ENCODE assay signal across 1 cellular context in the genomic region with DNA sequence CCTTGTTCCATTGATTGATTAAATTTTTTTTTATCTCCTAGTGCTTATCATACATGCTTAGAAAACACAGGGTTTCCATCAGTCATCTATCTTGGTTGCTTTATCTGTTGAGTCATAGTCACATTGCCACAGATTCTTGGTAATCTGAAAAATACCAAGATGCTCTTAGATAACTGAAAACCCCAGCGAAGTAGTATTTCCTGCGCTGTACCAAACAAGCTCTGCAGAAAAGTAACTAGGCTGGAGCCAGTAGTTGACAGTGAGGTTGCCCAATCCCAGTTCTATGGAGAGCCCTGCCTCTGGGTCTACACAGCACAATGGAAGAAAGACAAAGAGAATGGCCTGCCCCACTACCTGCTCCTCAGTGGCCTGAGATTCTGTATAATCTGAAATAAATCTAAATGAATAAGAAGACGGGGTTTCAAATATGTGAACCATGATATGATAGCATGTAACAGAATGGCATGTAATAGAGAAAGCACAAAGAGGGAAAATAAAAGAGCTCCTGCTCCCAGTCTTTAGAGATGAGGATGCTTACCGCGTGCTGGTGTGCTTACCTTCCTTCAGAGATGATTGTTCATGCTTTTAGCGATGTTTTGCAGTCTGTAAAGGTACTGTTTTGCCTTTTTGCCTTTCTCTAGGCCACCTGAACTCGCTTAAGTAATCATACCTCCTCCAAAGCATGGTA.
TF ChIP-seq lines count a peak whose summit lies in the region.

No MANE protein-coding gene starts in this region.

TF ChIP-seq in K562, 482 proteins besides CTCF, POLR2A, EP300 and RAD21 (continued from another document and continues in another):
- TF ChIP-seq, protein P1, sequence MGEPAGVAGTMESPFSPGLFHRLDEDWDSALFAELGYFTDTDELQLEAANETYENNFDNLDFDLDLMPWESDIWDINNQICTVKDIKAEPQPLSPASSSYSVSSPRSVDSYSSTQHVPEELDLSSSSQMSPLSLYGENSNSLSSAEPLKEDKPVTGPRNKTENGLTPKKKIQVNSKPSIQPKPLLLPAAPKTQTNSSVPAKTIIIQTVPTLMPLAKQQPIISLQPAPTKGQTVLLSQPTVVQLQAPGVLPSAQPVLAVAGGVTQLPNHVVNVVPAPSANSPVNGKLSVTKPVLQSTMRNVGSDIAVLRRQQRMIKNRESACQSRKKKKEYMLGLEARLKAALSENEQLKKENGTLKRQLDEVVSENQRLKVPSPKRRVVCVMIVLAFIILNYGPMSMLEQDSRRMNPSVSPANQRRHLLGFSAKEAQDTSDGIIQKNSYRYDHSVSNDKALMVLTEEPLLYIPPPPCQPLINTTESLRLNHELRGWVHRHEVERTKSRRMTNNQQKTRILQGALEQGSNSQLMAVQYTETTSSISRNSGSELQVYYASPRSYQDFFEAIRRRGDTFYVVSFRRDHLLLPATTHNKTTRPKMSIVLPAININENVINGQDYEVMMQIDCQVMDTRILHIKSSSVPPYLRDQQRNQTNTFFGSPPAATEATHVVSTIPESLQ (CRISPR knock-in tag; IDR thresholded peaks at IDR 0.05), result 0 out of 2 replicates have a peak, but pooled peaks have one; percentile 63
- no peak for TF ChIP-seq ZNF589 (CRISPR knock-in tag; IDR thresholded peaks at IDR 0.05; ENCODE audit: low read depth)
- TF ChIP-seq ZSCAN29 (IDR thresholded peaks at IDR 0.05), result no peak
- TF ChIP-seq, protein P2, sequence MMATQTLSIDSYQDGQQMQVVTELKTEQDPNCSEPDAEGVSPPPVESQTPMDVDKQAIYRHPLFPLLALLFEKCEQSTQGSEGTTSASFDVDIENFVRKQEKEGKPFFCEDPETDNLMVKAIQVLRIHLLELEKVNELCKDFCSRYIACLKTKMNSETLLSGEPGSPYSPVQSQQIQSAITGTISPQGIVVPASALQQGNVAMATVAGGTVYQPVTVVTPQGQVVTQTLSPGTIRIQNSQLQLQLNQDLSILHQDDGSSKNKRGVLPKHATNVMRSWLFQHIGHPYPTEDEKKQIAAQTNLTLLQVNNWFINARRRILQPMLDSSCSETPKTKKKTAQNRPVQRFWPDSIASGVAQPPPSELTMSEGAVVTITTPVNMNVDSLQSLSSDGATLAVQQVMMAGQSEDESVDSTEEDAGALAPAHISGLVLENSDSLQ (IDR thresholded peaks at IDR 0.05), result peak; percentile 45; the same call in 1 of the 2 replicates
- no peak for TF ChIP-seq PCBP1 (IDR thresholded peaks at IDR 0.05; ENCODE audit: low read depth, low read length, poor library complexity, severe bottlenecking)
- TF ChIP-seq, protein P3, sequence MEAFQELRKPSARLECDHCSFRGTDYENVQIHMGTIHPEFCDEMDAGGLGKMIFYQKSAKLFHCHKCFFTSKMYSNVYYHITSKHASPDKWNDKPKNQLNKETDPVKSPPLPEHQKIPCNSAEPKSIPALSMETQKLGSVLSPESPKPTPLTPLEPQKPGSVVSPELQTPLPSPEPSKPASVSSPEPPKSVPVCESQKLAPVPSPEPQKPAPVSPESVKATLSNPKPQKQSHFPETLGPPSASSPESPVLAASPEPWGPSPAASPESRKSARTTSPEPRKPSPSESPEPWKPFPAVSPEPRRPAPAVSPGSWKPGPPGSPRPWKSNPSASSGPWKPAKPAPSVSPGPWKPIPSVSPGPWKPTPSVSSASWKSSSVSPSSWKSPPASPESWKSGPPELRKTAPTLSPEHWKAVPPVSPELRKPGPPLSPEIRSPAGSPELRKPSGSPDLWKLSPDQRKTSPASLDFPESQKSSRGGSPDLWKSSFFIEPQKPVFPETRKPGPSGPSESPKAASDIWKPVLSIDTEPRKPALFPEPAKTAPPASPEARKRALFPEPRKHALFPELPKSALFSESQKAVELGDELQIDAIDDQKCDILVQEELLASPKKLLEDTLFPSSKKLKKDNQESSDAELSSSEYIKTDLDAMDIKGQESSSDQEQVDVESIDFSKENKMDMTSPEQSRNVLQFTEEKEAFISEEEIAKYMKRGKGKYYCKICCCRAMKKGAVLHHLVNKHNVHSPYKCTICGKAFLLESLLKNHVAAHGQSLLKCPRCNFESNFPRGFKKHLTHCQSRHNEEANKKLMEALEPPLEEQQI (IDR thresholded peaks at IDR 0.05), result 0 out of 2 replicates have a peak, but pooled peaks have one; percentile 12
- TF ChIP-seq, protein P4, sequence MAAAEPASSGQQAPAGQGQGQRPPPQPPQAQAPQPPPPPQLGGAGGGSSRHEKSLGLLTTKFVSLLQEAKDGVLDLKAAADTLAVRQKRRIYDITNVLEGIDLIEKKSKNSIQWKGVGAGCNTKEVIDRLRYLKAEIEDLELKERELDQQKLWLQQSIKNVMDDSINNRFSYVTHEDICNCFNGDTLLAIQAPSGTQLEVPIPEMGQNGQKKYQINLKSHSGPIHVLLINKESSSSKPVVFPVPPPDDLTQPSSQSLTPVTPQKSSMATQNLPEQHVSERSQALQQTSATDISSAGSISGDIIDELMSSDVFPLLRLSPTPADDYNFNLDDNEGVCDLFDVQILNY (CRISPR knock-in tag; IDR thresholded peaks at IDR 0.05), result no peak
- TF ChIP-seq GABPB2 (CRISPR knock-in tag; conservative IDR thresholded peaks at IDR 0.05), result no peak
- no peak for TF ChIP-seq FOS (IDR thresholded peaks at IDR 0.05; ENCODE audit: extremely low read depth, insufficient read length)
- 0 out of 2 replicates have a peak, but pooled peaks have one; percentile 39 for TF ChIP-seq SMAD3 (CRISPR knock-in tag; conservative IDR thresholded peaks at IDR 0.05)
- no peak for TF ChIP-seq TFAM (CRISPR knock-in tag; conservative IDR thresholded peaks at IDR 0.05)
- TF ChIP-seq, protein P5, sequence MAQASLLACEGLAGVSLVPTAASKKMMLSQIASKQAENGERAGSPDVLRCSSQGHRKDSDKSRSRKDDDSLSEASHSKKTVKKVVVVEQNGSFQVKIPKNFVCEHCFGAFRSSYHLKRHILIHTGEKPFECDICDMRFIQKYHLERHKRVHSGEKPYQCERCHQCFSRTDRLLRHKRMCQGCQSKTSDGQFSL (CRISPR knock-in tag; IDR thresholded peaks at IDR 0.05), result no peak
- TF ChIP-seq, protein P5 (tag; IDR thresholded peaks at IDR 0.05), result no peak
- peak; percentile 82 for TF ChIP-seq DPF2 (IDR thresholded peaks at IDR 0.05)
- peak; percentile 28; the same call in 1 of the 2 replicates for TF ChIP-seq EHMT2 (IDR thresholded peaks at IDR 0.05)
- no peak for TF ChIP-seq GTF2E2 (tag; IDR thresholded peaks at IDR 0.05)
- no peak for TF ChIP-seq NRF1 (conservative IDR thresholded peaks at IDR 0.05 in 1 of 2, IDR thresholded peaks at IDR 0.05 in 1 of 2)
- TF ChIP-seq ZC3H8 (IDR thresholded peaks at IDR 0.05), result no peak
- no peak for TF ChIP-seq MCM5 (IDR thresholded peaks at IDR 0.05; ENCODE audit: low read depth)
- no peak for TF ChIP-seq ZNF143 (CRISPR knock-in tag; IDR thresholded peaks at IDR 0.05)
- TF ChIP-seq BCOR (IDR thresholded peaks at IDR 0.05), result no peak
- TF ChIP-seq FOXJ2 (tag; IDR thresholded peaks at IDR 0.05), result peak; percentile 94
- no peak for TF ChIP-seq TCF7L2 (IDR thresholded peaks at IDR 0.05; ENCODE audit: low read depth, low read length)
- TF ChIP-seq ZNF23 (CRISPR knock-in tag; IDR thresholded peaks at IDR 0.05), result no peak
- TF ChIP-seq ZNF3 (CRISPR knock-in tag; IDR thresholded peaks at IDR 0.05), result no peak
- TF ChIP-seq ZEB2 (IDR thresholded peaks at IDR 0.05), result no peak; the same call in 1 of the 2 replicates
- TF ChIP-seq, protein P6, sequence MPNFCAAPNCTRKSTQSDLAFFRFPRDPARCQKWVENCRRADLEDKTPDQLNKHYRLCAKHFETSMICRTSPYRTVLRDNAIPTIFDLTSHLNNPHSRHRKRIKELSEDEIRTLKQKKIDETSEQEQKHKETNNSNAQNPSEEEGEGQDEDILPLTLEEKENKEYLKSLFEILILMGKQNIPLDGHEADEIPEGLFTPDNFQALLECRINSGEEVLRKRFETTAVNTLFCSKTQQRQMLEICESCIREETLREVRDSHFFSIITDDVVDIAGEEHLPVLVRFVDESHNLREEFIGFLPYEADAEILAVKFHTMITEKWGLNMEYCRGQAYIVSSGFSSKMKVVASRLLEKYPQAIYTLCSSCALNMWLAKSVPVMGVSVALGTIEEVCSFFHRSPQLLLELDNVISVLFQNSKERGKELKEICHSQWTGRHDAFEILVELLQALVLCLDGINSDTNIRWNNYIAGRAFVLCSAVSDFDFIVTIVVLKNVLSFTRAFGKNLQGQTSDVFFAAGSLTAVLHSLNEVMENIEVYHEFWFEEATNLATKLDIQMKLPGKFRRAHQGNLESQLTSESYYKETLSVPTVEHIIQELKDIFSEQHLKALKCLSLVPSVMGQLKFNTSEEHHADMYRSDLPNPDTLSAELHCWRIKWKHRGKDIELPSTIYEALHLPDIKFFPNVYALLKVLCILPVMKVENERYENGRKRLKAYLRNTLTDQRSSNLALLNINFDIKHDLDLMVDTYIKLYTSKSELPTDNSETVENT (CRISPR knock-in tag; IDR thresholded peaks at IDR 0.05), result no peak
- 0 out of 2 replicates have a peak, but pooled peaks have one; percentile 60 for TF ChIP-seq NFRKB (IDR thresholded peaks at IDR 0.05; ENCODE audit: low read depth)
- TF ChIP-seq POLR3G (IDR thresholded peaks at IDR 0.05; ENCODE audit: extremely low read depth, insufficient read length, insufficient replicate concordance), result no peak
- no peak for TF ChIP-seq NELFE (IDR thresholded peaks at IDR 0.05; ENCODE audit: insufficient read depth, insufficient read length)
- no peak for TF ChIP-seq SIX5 (IDR thresholded peaks at IDR 0.05; ENCODE audit: borderline replicate concordance in 1 of 2, insufficient read depth in 1 of 2, low read depth in 1 of 2, low read length in 2 of 2)
- TF ChIP-seq ARNT (IDR thresholded peaks at IDR 0.05), result 0 out of 4 replicates have a peak, but pooled peaks of 1 of the 2 experiments have one; percentile 18
- TF ChIP-seq, protein P7, sequence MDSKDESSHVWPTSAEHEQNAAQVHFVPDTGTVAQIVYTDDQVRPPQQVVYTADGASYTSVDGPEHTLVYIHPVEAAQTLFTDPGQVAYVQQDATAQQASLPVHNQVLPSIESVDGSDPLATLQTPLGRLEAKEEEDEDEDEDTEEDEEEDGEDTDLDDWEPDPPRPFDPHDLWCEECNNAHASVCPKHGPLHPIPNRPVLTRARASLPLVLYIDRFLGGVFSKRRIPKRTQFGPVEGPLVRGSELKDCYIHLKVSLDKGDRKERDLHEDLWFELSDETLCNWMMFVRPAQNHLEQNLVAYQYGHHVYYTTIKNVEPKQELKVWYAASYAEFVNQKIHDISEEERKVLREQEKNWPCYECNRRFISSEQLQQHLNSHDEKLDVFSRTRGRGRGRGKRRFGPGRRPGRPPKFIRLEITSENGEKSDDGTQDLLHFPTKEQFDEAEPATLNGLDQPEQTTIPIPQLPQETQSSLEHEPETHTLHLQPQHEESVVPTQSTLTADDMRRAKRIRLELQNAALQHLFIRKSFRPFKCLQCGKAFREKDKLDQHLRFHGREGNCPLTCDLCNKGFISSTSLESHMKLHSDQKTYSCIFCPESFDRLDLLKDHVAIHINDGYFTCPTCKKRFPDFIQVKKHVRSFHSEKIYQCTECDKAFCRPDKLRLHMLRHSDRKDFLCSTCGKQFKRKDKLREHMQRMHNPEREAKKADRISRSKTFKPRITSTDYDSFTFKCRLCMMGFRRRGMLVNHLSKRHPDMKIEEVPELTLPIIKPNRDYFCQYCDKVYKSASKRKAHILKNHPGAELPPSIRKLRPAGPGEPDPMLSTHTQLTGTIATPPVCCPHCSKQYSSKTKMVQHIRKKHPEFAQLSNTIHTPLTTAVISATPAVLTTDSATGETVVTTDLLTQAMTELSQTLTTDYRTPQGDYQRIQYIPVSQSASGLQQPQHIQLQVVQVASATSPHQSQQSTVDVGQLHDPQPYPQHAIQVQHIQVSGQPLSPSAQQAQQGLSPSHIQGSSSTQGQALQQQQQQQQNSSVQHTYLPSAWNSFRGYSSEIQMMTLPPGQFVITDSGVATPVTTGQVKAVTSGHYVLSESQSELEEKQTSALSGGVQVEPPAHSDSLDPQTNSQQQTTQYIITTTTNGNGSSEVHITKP (IDR thresholded peaks at IDR 0.05; ENCODE audit: partially characterized antibody), result no peak
- no peak for TF ChIP-seq ZNF444 (CRISPR knock-in tag; IDR thresholded peaks at IDR 0.05)
- no peak for TF ChIP-seq HNRNPK (IDR thresholded peaks at IDR 0.05; ENCODE audit: low read depth, low read length, poor library complexity, severe bottlenecking)
- TF ChIP-seq ZNF551 (CRISPR knock-in tag; IDR thresholded peaks at IDR 0.05), result no peak
- no peak for TF ChIP-seq TAF9B (IDR thresholded peaks at IDR 0.05; ENCODE audit: partially characterized antibody)
- TF ChIP-seq, protein P8, sequence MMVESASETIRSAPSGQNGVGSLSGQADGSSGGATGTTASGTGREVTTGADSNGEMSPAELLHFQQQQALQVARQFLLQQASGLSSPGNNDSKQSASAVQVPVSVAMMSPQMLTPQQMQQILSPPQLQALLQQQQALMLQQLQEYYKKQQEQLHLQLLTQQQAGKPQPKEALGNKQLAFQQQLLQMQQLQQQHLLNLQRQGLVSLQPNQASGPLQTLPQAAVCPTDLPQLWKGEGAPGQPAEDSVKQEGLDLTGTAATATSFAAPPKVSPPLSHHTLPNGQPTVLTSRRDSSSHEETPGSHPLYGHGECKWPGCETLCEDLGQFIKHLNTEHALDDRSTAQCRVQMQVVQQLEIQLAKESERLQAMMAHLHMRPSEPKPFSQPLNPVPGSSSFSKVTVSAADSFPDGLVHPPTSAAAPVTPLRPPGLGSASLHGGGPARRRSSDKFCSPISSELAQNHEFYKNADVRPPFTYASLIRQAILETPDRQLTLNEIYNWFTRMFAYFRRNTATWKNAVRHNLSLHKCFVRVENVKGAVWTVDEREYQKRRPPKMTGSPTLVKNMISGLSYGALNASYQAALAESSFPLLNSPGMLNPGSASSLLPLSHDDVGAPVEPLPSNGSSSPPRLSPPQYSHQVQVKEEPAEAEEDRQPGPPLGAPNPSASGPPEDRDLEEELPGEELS (CRISPR knock-in tag; IDR thresholded peaks at IDR 0.05; ENCODE audit: borderline replicate concordance), result no peak
- no peak for TF ChIP-seq NR2C1 (IDR thresholded peaks at IDR 0.05)
- no peak for TF ChIP-seq NR2C1 (tag; IDR thresholded peaks at IDR 0.05)
- peak; percentile 89 for TF ChIP-seq ARID1B (IDR thresholded peaks at IDR 0.05)
- TF ChIP-seq FOXK2 (conservative IDR thresholded peaks at IDR 0.05 in 1 of 2, IDR thresholded peaks at IDR 0.05 in 1 of 2; ENCODE audit: low read depth in 2 of 2), result no peak
- no peak for TF ChIP-seq EP400 (IDR thresholded peaks at IDR 0.05)
- no peak for TF ChIP-seq CREM (IDR thresholded peaks at IDR 0.05; ENCODE audit: low read depth)
